22 cellular contexts compared by ENCODE assay signal in the genomic region with DNA sequence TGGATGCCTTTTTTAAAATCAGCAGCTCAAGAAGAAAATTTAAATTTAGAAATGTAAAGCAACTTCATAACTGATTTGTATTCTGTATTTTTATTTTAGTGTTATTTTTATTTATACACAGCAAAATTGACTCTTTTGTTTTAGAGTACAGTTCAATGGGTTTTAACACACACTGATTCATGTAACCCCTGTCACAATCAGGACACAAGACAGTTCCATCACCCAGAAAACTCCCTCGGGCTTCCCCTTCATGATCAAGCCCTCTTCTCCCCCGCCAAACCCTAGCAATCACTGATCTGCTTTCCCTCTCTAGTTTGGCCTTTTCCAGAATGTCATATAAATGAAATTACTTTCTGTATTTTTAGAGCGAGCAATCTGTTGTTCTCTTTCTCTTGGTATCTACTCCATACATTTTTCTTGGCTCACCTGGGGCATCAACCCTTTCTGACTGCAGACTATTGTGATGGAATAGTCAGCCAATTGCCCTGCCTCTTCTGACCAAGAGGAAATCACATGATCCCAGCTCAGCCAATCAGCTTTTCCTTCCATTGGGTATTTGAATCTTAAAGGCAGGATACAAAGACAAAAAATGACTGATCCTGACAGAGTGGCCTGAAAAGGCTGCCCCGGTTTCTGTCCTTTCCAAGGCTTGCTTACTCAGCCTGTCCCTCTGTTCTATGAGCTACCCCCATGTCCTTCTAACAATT. TPM values are rescaled to one million over a fixed set of nuclear protein-coding genes. Genes with fewer than 3 reads are reported as not detected.
DNase-seq lines count a peak whose midpoint lies in the region; ATAC-seq, FAIRE-seq and TF ChIP-seq lines count a peak whose summit lies in the region.
"Had no signal": no experiment of that assay in that cellular context is flagged by ENCODE, and none has a peak within 500 bp of the region (broad histone marks: within the 10 kb centered on the region; RNA-seq: fewer than 3 reads in every experiment).

No MANE protein-coding gene starts in this region.

- no TSS peak for BruUV-seq in A673 (replicated peaks; lab: Mats Ljungman, UMichigan)

- DNase-seq in Daoy (ENCODE audit: low read depth) (peak; percentile 15), H54 (ENCODE audit: insufficient read length, low spot score) (peak; percentile 8), SK-MEL-5 (ENCODE audit: low read depth, low spot score) (peak; percentile 7), iPS-NIHi11 (ENCODE audit: low spot score) (peak; percentile 26), A673 (ENCODE audit: low spot score) (no peak), GM12891 (ENCODE audit: insufficient read length, low spot score) (no peak), T-cell (no peak)
- DNase-seq: CD8-positive, alpha-beta memory T cell; EL; GOT3; Kasumi-1; NCI-H1436; NCI-H2029 treated with DMSO at 0.1 percent for 48 hours; NCI-H226; NCI-H526 treated with DMSO at 0.1 percent for 48 hours had no signal

- no peak overlapping the region for H3K27ac ChIP-seq in A673 (ENCODE audit: low read depth, low read length, poor library complexity, severe bottlenecking)

- no peak overlapping the region for H3K4me3 ChIP-seq in A673 (ENCODE audit: low read depth, low read length, poor library complexity, severe bottlenecking)

- POLR2A ChIA-PET in A673 (lab: Charles Lee; ENCODE audit: low non-redundant PET), result no interaction called here
- POLR2A ChIA-PET in T-cell (lab: Charles Lee), result no interaction called here

- no peaks in the 10 kb centered on the region for H3K9me3 ChIP-seq in A673 (ENCODE audit: low read depth, low read length, poor library complexity, severe bottlenecking)

- intact Hi-C loops in A673 (cut with micrococcal nuclease; ENCODE audit: unreplicated experiment), result no loop called here

- no peaks in the 10 kb centered on the region for H3K9me3 Mint-ChIP-seq in T-cell
- H3K9me3 Mint-ChIP-seq: CD8-positive, alpha-beta memory T cell; T-helper 1 cell treated with Interleukin-12 subunit alpha and Interleukin-12 subunit beta and Interleukin-4 antibody, amounts not matched to agents 30 μg/mL and 1 μg/mL, for 36 hours had no signal

- CTCF ChIA-PET in A673 (lab: Charles Lee), result no interaction called here
- CTCF ChIA-PET in T-cell (lab: Charles Lee), result no interaction called here

- ATAC-seq in GM19463 (IDR thresholded peaks at IDR 0.05; ENCODE audit: unreplicated experiment) (no peak), T-cell (replicated peaks in 1 of 4) (no peak)
- ATAC-seq: Right ventricle myocardium inferior, SK-N-SH treated with all-trans-retinoic acid at 6 μM for 48 hours had no signal

- no peak for TF ChIP-seq CTCF in A673 (conservative IDR thresholded peaks at IDR 0.05; ENCODE audit: low read depth, low read length)

- H3K27me3 ChIP-seq in A673 (replicated peaks; ENCODE audit: insufficient read depth, low read depth, low read length, poor library complexity), result peaks cover 26% of the 10 kb centered on the region

- H3K27ac Mint-ChIP-seq in T-cell, result no peak overlapping the region
- H3K27ac Mint-ChIP-seq: CD8-positive, alpha-beta memory T cell; T-helper 1 cell treated with Interleukin-12 subunit alpha and Interleukin-12 subunit beta and Interleukin-4 antibody, amounts not matched to agents 30 μg/mL and 1 μg/mL, for 36 hours had no signal

- H3K4me1 ChIP-seq in A673 (ENCODE audit: insufficient read depth, low read length, poor library complexity, severe bottlenecking), result no peaks in the 10 kb centered on the region

- no peaks in the 10 kb centered on the region for H3K36me3 Mint-ChIP-seq in T-cell
- H3K36me3 Mint-ChIP-seq: CD8-positive, alpha-beta memory T cell had no signal

- no peaks in the 10 kb centered on the region for H3K36me3 ChIP-seq in A673 (ENCODE audit: insufficient read depth, low read length, poor library complexity, severe bottlenecking)

- H3K27me3 Mint-ChIP-seq in T-cell, result peaks cover 23 to 34% of the 10 kb centered on the region in 2 donors

- H3K4me1 Mint-ChIP-seq in T-cell, result no peaks in the 10 kb centered on the region
- H3K4me1 Mint-ChIP-seq: CD8-positive, alpha-beta memory T cell had no signal

- no peak overlapping the region for H3K4me3 Mint-ChIP-seq in T-cell
- H3K4me3 Mint-ChIP-seq: CD8-positive, alpha-beta memory T cell; T-helper 1 cell treated with Interleukin-12 subunit alpha and Interleukin-12 subunit beta and Interleukin-4 antibody, amounts not matched to agents 30 μg/mL and 1 μg/mL, for 36 hours had no signal

- in situ Hi-C loops in SK-MEL-5 (cut with HindIII; ENCODE audit: low pct_unique_long_range_greater_than_20kb, low sequenced_read_pairs), result no loop called here

- no peak for TF ChIP-seq POLR2A in H54 (IDR thresholded peaks at IDR 0.05; ENCODE audit: low read depth, low read length)
- no peak for TF ChIP-seq POLR2A in GM12891 (IDR thresholded peaks at IDR 0.05; ENCODE audit: low read depth, low read length)

- FAIRE-seq in H54 (lab: Jason Lieb, UNC) (no peak), GM12891 (lab: Jason Lieb, UNC) (no peak)
- FAIRE-seq: GM19239 had no signal

TF ChIP-seq in GM12891, 5 proteins besides CTCF, POLR2A, EP300 and RAD21:
- no peak for TF ChIP-seq SPI1 (IDR thresholded peaks at IDR 0.05; ENCODE audit: low read depth, low read length)
- TF ChIP-seq POU2F2 (IDR thresholded peaks at IDR 0.05; ENCODE audit: low read depth, low read length), result no peak
- TF ChIP-seq TAF1 (IDR thresholded peaks at IDR 0.05; ENCODE audit: low read depth, low read length), result no peak
- TF ChIP-seq POLR2AphosphoS5 (IDR thresholded peaks at IDR 0.05; ENCODE audit: low read depth, low read length), result no peak
- TF ChIP-seq PAX5 (IDR thresholded peaks at IDR 0.05; ENCODE audit: insufficient read depth, low read length, severe bottlenecking), result no peak

RNA-seq across cellular contexts. Expression of a gene that starts 5.3 kb away (rescaled TPM):
- not detected in 2 replicates for total RNA-seq in Daoy (2014; rRNA removed; shearing (Covaris generic))
- total RNA-seq in SK-MEL-5 (2014; rRNA removed; shearing (Covaris generic)), result 0.08 TPM in 1 of 2 replicates, not detected in the other
- polyA plus RNA-seq in SK-MEL-5 (2015; cell fraction: cytosol; rRNA removed), result 0.03 and 0.10 TPM in 2 replicates
- 0.15 and 0.20 TPM in 2 replicates for polyA plus RNA-seq in SK-MEL-5 (2015; cell fraction: nucleus; rRNA removed)
- total RNA-seq in A673 (2021), result not detected in 2 replicates
- polyA plus RNA-seq in GM12891 (2012; ENCODE audit: low read depth, missing spikeins), result not detected
- not detected for total RNA-seq in T-cell
- total RNA-seq: CD8-positive, alpha-beta memory T cell; Right ventricle myocardium inferior had no signal
- polyA plus RNA-seq: AG04450; BJ; CD8-positive, alpha-beta memory T cell had no signal

Comparison
In these comparisons a context has a peak if more than half of its experiments do, and no peak if none do; other contexts are left out.
1. DNase-seq: peak in Daoy (single experiment), H54 (single experiment), SK-MEL-5 (single experiment) and iPS-NIHi11 (single experiment); none in A673 (single experiment), GM12891 (single experiment) and T-cell (0 of 34).